1 cellular context compared by ENCODE assay signal in genomic region chr3:124491098-124491497, GRCh38.
TF ChIP-seq lines count a peak whose summit lies in the region.

No MANE protein-coding gene starts in this region.

TF ChIP-seq in GM23338, 12 proteins besides CTCF, POLR2A, EP300 and RAD21 (continued from another document):
- TF ChIP-seq REST (IDR thresholded peaks at IDR 0.05; ENCODE audit: unreplicated experiment) (no peak), CREB1 (CRISPR knock-in tag; IDR thresholded peaks at IDR 0.05; ENCODE audit: low read depth) (no peak), NANOG (IDR thresholded peaks at IDR 0.05; ENCODE audit: borderline replicate concordance) (no peak), STAT1 (IDR thresholded peaks at IDR 0.05; ENCODE audit: unreplicated experiment) (no peak), JUNB (IDR thresholded peaks at IDR 0.05; ENCODE audit: unreplicated experiment) (no peak), ZNF331 (CRISPR knock-in tag; IDR thresholded peaks at IDR 0.05; ENCODE audit: low read depth) (no peak), EZH2 (IDR thresholded peaks at IDR 0.05; ENCODE audit: low read depth, unreplicated experiment) (no peak)
- TF ChIP-seq, protein P1, sequence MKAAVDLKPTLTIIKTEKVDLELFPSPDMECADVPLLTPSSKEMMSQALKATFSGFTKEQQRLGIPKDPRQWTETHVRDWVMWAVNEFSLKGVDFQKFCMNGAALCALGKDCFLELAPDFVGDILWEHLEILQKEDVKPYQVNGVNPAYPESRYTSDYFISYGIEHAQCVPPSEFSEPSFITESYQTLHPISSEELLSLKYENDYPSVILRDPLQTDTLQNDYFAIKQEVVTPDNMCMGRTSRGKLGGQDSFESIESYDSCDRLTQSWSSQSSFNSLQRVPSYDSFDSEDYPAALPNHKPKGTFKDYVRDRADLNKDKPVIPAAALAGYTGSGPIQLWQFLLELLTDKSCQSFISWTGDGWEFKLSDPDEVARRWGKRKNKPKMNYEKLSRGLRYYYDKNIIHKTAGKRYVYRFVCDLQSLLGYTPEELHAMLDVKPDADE (IDR thresholded peaks at IDR 0.05), result no peak
